ENCODE assay signal across 15 cellular contexts in genomic region chr7:105046414-105046813, GRCh38. TPM values are rescaled to one million over a fixed set of nuclear protein-coding genes. Genes with fewer than 3 reads are reported as not detected.
A peak's percentile ranks its signal among the peaks of the same experiment; 100 is the strongest.
DNase-seq lines count a peak whose midpoint lies in the region; ATAC-seq, FAIRE-seq and TF ChIP-seq lines count a peak whose summit lies in the region.
"Had no signal": no experiment of that assay in that cellular context is flagged by ENCODE, and none has a peak within 500 bp of the region (broad histone marks: within the 10 kb centered on the region; RNA-seq: fewer than 3 reads in every experiment).

No MANE protein-coding gene starts in this region.

- H3K27ac Mint-ChIP-seq in GM23338 = no peak overlapping the region
- H3K27ac Mint-ChIP-seq: activated CD4-positive, alpha-beta memory T cell treated with anti-CD3 and anti-CD28 coated beads for 36 hours; activated naive CD8-positive, alpha-beta T cell treated with anti-CD3 and anti-CD28 coated beads, Interleukin-2, amount 10 ng/mL, durations not matched to agents 7 days and 5 days had no signal

- H3K4me2 ChIP-seq in A549 (peak overlapping the region; percentile 34), GM23338 (no peak overlapping the region)

- peaks cover 12% of the 10 kb centered on the region for H4K20me1 ChIP-seq in GM23338 (replicated peaks; ENCODE audit: insufficient read depth)

- no peak for FAIRE-seq in A549 (lab: Jason Lieb, UNC)
- FAIRE-seq in H54 (lab: Jason Lieb, UNC) = no peak

- WGBS in A549 (ENCODE audit: missing lambda C conversion rate) = 9% methylated on average over 1 of the region's 1 CpG
- WGBS in body of pancreas, 2 donors = 6 to 20% methylated on average over 1 of the region's 1 CpG

- H3K4me3 Mint-ChIP-seq in GM23338 = no peak overlapping the region
- H3K4me3 Mint-ChIP-seq: activated CD4-positive, alpha-beta memory T cell treated with anti-CD3 and anti-CD28 coated beads for 36 hours; activated naive CD8-positive, alpha-beta T cell treated with anti-CD3 and anti-CD28 coated beads, Interleukin-2, amount 10 ng/mL, durations not matched to agents 7 days and 5 days had no signal

- TF ChIP-seq POLR2A in A549 (IDR thresholded peaks at IDR 0.05; ENCODE audit: low read length) = no peak
- no peak for TF ChIP-seq POLR2A in H54 (IDR thresholded peaks at IDR 0.05; ENCODE audit: low read depth, low read length)
- TF ChIP-seq POLR2A in body of pancreas (IDR thresholded peaks at IDR 0.05) = no peak

- H3K36me3 ChIP-seq in body of pancreas (replicated peaks in 1 of 2; ENCODE audit: insufficient read depth in 1 of 2, low read depth in 2 of 2) (peaks cover 0 to 9% of the 10 kb centered on the region in 2 donors), GM23338 (ENCODE audit: insufficient read depth) (peaks cover 13% of the 10 kb centered on the region; the same call in 1 of the 2 replicates)

- H3K9me2 ChIP-seq in GM23338 (ENCODE audit: insufficient read depth) = no peaks in the 10 kb centered on the region

- CTCF ChIA-PET in A549 (lab: Yijun Ruan, JAX) = no interaction called here

- peaks cover 33% of the 10 kb centered on the region; the same call in 2 of the 3 replicates for H3K36me3 Mint-ChIP-seq in GM23338 (ENCODE audit: low read depth)

- no peak overlapping the region for H2AFZ ChIP-seq in GM23338

- TF ChIP-seq EP300 in A549 (IDR thresholded peaks at IDR 0.05) = no peak

- no peak for TF ChIP-seq RAD21 in A549 (conservative IDR thresholded peaks at IDR 0.05 in 1 of 2, IDR thresholded peaks at IDR 0.05 in 1 of 2)

- intact Hi-C loops in body of pancreas (cut with DNase I) = no loop called here

- H3F3A ChIP-seq in GM23338 (replicated peaks; ENCODE audit: low read depth) = no peaks in the 10 kb centered on the region

- H3K4me1 ChIP-seq in A549 = peaks cover 19% of the 10 kb centered on the region
- peaks cover 43% of the 10 kb centered on the region for H3K4me1 ChIP-seq in body of pancreas
- no peaks in the 10 kb centered on the region for H3K4me1 ChIP-seq in GM23338 (ENCODE audit: insufficient read depth)

- peaks cover 45% of the 10 kb centered on the region for H3K79me2 ChIP-seq in GM23338 (replicated peaks; ENCODE audit: insufficient read depth)

- H3K27me3 Mint-ChIP-seq in GM23338 (ENCODE audit: insufficient read depth, low read depth, poor library complexity) = no peaks in the 10 kb centered on the region
- H3K27me3 Mint-ChIP-seq: activated CD4-positive, alpha-beta memory T cell treated with anti-CD3 and anti-CD28 coated beads for 36 hours; activated naive CD8-positive, alpha-beta T cell treated with anti-CD3 and anti-CD28 coated beads, Interleukin-2, amount 10 ng/mL, durations not matched to agents 7 days and 5 days had no signal

- H3K27me3 ChIP-seq in body of pancreas (no peaks in the 10 kb centered on the region), GM23338 (ENCODE audit: insufficient read depth) (no peaks in the 10 kb centered on the region)
- H3K27me3 ChIP-seq: upper lobe of left lung had no signal

- TF ChIP-seq CTCF in A549 (IDR thresholded peaks at IDR 0.05) (no peak), body of pancreas (IDR thresholded peaks at IDR 0.05) (no peak), GM23338 (conservative IDR thresholded peaks at IDR 0.05; ENCODE audit: low read depth in 2 of 2) (no peak)

- H3K4me3 ChIP-seq in A549 (no peak overlapping the region), body of pancreas (no peak overlapping the region), GM23338 (no peak overlapping the region)
- H3K4me3 ChIP-seq: upper lobe of left lung had no signal

- H3K9me3 Mint-ChIP-seq in GM23338 = no peaks in the 10 kb centered on the region
- H3K9me3 Mint-ChIP-seq: activated CD4-positive, alpha-beta memory T cell treated with anti-CD3 and anti-CD28 coated beads for 36 hours; activated naive CD8-positive, alpha-beta T cell treated with anti-CD3 and anti-CD28 coated beads, Interleukin-2, amount 10 ng/mL, durations not matched to agents 7 days and 5 days had no signal

- no peaks in the 10 kb centered on the region for H3K9me3 ChIP-seq in A549
- no peaks in the 10 kb centered on the region for H3K9me3 ChIP-seq in body of pancreas
- H3K9me3 ChIP-seq: upper lobe of left lung had no signal

- H3K27ac ChIP-seq in A549 (no peak overlapping the region), body of pancreas (peak overlapping the region in 3 of 4 donors; percentile 22 to 55 (median 35)), GM23338 (ENCODE audit: low read depth) (no peak overlapping the region)
- H3K27ac ChIP-seq: C4-2B had no signal

- ATAC-seq in A549 (peak in 1 of 2 experiments; percentile 55; a peak in 2 of 6 replicates), body of pancreas (peak; percentile 76), GM23338 (no peak)
- ATAC-seq: sciatic nerve had no signal

- POLR2A ChIA-PET in A549 (lab: Yijun Ruan, JAX) = no interaction called here

- H3K4me1 Mint-ChIP-seq in GM23338 = no peaks in the 10 kb centered on the region

- no peak for DNase-seq in A549 (ENCODE audit: low read depth in 1 of 2, low spot score in 1 of 2)
- peak; percentile 3 for DNase-seq in H54 (ENCODE audit: insufficient read length, low spot score)
- DNase-seq in body of pancreas = no peak
- peak; percentile 69 for DNase-seq in kidney tubule cell (ENCODE audit: low spot score)
- DNase-seq in CD1c-positive myeloid dendritic cell (ENCODE audit: extremely low spot score) = no peak
- DNase-seq in GM23338 (ENCODE audit: low spot score) = no peak
- no peak for DNase-seq in globus pallidus (ENCODE audit: low spot score)
- no peak for DNase-seq in activated CD4-positive, alpha-beta T cell treated with anti-CD3 and anti-CD28 coated beads, Interleukin-2, amount 50 U/mL, for 48 hours
- DNase-seq: activated CD4-positive, alpha-beta memory T cell treated with anti-CD3 and anti-CD28 coated beads for 36 hours; activated naive CD8-positive, alpha-beta T cell treated with anti-CD3 and anti-CD28 coated beads, Interleukin-2, amount 10 ng/mL, durations not matched to agents 7 days and 5 days; effector CD8-positive, alpha-beta T cell; NCI-H187 treated with DMSO at 0.1 percent for 48 hours; upper lobe of left lung had no signal

TF ChIP-seq in A549, 52 proteins besides CTCF, POLR2A, EP300 and RAD21:
- TF ChIP-seq RARB (CRISPR knock-in tag; IDR thresholded peaks at IDR 0.05) = no peak
- no peak for TF ChIP-seq SREBF2 (IDR thresholded peaks at IDR 0.05)
- TF ChIP-seq MAFK (IDR thresholded peaks at IDR 0.05; ENCODE audit: partially characterized antibody) = no peak
- TF ChIP-seq KDM5A (IDR thresholded peaks at IDR 0.05) = no peak
- no peak for TF ChIP-seq E2F6 (IDR thresholded peaks at IDR 0.05; ENCODE audit: borderline replicate concordance, low read depth)
- TF ChIP-seq ZFP36 (IDR thresholded peaks at IDR 0.05; ENCODE audit: borderline replicate concordance, partially characterized antibody) = no peak
- no peak for TF ChIP-seq CBX2 (IDR thresholded peaks at IDR 0.05; ENCODE audit: borderline replicate concordance, low read depth)
TF ChIP-seq in A549: peak in this region for 0.

TF ChIP-seq in GM23338, 12 proteins besides CTCF, POLR2A, EP300 and RAD21 (continues in another document):
- no peak for TF ChIP-seq NANOG (IDR thresholded peaks at IDR 0.05; ENCODE audit: borderline replicate concordance)
- TF ChIP-seq JUNB (IDR thresholded peaks at IDR 0.05; ENCODE audit: unreplicated experiment) = no peak
- no peak for TF ChIP-seq EZH2 (IDR thresholded peaks at IDR 0.05; ENCODE audit: low read depth, unreplicated experiment)
- TF ChIP-seq CREB1 (CRISPR knock-in tag; IDR thresholded peaks at IDR 0.05; ENCODE audit: low read depth) = no peak
- no peak for TF ChIP-seq ZNF331 (CRISPR knock-in tag; IDR thresholded peaks at IDR 0.05; ENCODE audit: low read depth)
- TF ChIP-seq REST (IDR thresholded peaks at IDR 0.05; ENCODE audit: unreplicated experiment) = no peak

RNA-seq across cellular contexts. Expression of gene KMT2E, which starts 32.4 kb away (rescaled TPM):
- polyA plus RNA-seq in A549 (2011; rRNA removed) = 9.4 and 30.2 TPM in 2 replicates
- 3.6 and 4.6 TPM in 2 replicates for polyA plus RNA-seq in A549 (2012; cell fraction: cytosol; rRNA removed)
- 4.9 and 13.6 TPM in 2 replicates for polyA plus RNA-seq in A549 (2012; cell fraction: nucleus; rRNA removed)
- polyA plus RNA-seq in A549 (2017; fragmentation: RNase III; extraction: RNeasy Plus Mini Kit Qiagen cat#74134 plus additional on column Dnase treatment) = 17.2 to 23.4 TPM (median 19.3 TPM) in 3 replicates
- 56.7 and 57.6 TPM in 2 replicates for polyA minus RNA-seq in A549 (2011; rRNA and poly(A)+ RNA removed)
- total RNA-seq in body of pancreas = 10 to 100 TPM; 48.5 to 67.2 TPM
- total RNA-seq in GM23338 (2014; rRNA removed; shearing (Covaris generic)) = 43.2 and 50.2 TPM in 2 replicates
- polyA plus RNA-seq in GM23338 (2016; fragmentation: Nextera tagmentation; extraction: Ambion mirVana) = 55.7 and 70.9 TPM in 2 replicates

Comparison
In these comparisons a context has a peak if more than half of its experiments do, and no peak if none do; other contexts are left out.
1. DNase-seq: peak in H54 (single experiment) and kidney tubule cell (single experiment); none in A549 (0 of 2), body of pancreas (0 of 4), CD1c-positive myeloid dendritic cell (single experiment), GM23338 (single experiment), globus pallidus (single experiment) and activated CD4-positive, alpha-beta T cell treated with anti-CD3 and anti-CD28 coated beads, Interleukin-2, amount 50 U/mL, for 48 hours (0 of 2).
2. H3K27ac ChIP-seq: peak in body of pancreas (3 of 4); none in A549 (0 of 2) and GM23338 (single experiment).